ENCODE assay signal across 8 cellular contexts in the genomic region with DNA sequence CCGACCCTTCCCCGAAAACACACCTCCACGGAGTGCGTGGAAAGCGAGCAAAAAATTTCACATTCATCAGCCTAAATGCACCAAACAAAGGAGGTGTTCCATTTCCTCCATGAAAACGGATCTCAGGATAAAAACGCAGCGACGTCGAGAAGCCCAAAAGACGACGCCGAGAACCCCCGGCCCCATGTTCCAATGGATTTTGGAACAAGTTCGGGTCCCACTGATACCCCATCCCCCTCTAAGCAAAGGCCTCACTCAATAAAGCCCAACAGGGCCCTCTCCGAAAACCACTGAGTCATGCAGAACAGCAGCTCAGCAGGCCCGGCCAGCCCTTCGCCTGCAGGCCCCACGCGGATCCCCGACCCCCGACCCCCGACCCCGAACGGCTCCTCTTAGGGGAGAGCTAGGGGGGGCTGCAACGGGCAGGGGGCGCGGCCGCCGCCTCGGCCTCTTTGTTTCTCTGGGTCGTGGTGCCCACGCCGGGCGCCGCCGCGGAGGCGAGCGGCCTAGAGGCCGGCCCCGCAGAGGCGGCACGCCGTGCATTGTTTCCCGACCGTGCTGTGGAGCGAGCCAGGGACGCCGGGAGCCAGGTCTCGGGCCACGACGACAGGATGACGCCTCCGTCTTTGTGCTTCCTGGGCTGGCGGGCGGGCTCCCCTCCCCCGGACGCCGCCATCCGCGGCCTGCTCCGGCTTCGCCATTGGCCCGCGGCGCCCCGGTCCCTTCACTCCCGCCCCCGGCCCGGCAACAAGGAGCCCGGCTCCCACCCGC. TPM values are rescaled to one million over a fixed set of nuclear protein-coding genes. Genes with fewer than 3 reads are reported as not detected.
A peak's percentile ranks its signal among the peaks of the same experiment; 100 is the strongest.
DNase-seq lines count a peak whose midpoint lies in the region; ATAC-seq lines count a peak whose summit lies in the region.

No MANE protein-coding gene starts in this region.

- no peaks in the 10 kb centered on the region for H3K36me3 ChIP-seq in aorta (ENCODE audit: control insufficient read depth in 1 of 2, insufficient read depth in 2 of 2, low read length in 1 of 2)

- under 1% methylated on average over 73 of the region's 73 CpGs for WGBS in right cardiac atrium
- WGBS in aorta, 2 donors: 1% methylated on average over 56 to 73 of the region's 73 CpGs

- intact Hi-C loops in right cardiac atrium (cut with DNase I): loop anchor here in 2 of 4 donors (2.0 to 10.0 kb wide), 2 partner anchors 213 to 221 kb away; no protein-coding TSS in a partner anchor
- intact Hi-C loops in aorta (cut with DNase I): loop anchor here in 1 of 2 donors (5.0 kb wide), 1 partner anchor 218 kb away; no protein-coding TSS in a partner anchor

- H3K9me3 ChIP-seq in right cardiac atrium (ENCODE audit: control insufficient read depth, low read length): no peaks in the 10 kb centered on the region
- H3K9me3 ChIP-seq in aorta (ENCODE audit: control insufficient read depth, low read length): no peaks in the 10 kb centered on the region

- peak; percentile 34 for DNase-seq in DMS153 treated with DMSO at 0.1 percent for 48 hours (lab: John Stamatoyannopoulos, UW; ENCODE audit: unreplicated experiment)
- peak; percentile 14 for DNase-seq in HK-2 (ENCODE audit: unreplicated experiment)
- peak; percentile 66 for DNase-seq in T follicular helper cell (ENCODE audit: low read depth)
- peak in 51 of 56 donors; percentile 3 to 75 (median 45) for DNase-seq in amygdala (lab: John Stamatoyannopoulos, UW)
- peak; percentile 81 to 90 (median 89) for DNase-seq in right cardiac atrium
- DNase-seq in putamen (ENCODE audit: low spot score): peak; percentile 62
- DNase-seq in aorta: peak; percentile 80 to 88

- ATAC-seq in GM19463 (IDR thresholded peaks at IDR 0.05; ENCODE audit: unreplicated experiment): peak; percentile 32
- peak; percentile 40 to 55 for ATAC-seq in right cardiac atrium
- ATAC-seq in aorta (ENCODE audit: low FRiP score): peak; percentile 42

- H3K4me3 ChIP-seq in right cardiac atrium (ENCODE audit: low read length) (peak overlapping the region; percentile 91), aorta (ENCODE audit: low read length in 2 of 2) (peak overlapping the region; percentile 89 to 95)

- H3K27ac ChIP-seq in right cardiac atrium (ENCODE audit: low read length) (peak overlapping the region; percentile 100), aorta (ENCODE audit: low read depth in 1 of 2, low read length in 2 of 2) (peak overlapping the region; percentile 96 to 98)

- H3K4me1 ChIP-seq in right cardiac atrium (ENCODE audit: control insufficient read depth, insufficient read depth, low read length) (no peaks in the 10 kb centered on the region), aorta (ENCODE audit: control insufficient read depth in 1 of 2, insufficient read depth in 2 of 2, low read length in 2 of 2) (peaks cover 0 to 6% of the 10 kb centered on the region in 2 donors)

- H3K27me3 ChIP-seq in right cardiac atrium (ENCODE audit: control insufficient read depth, insufficient read depth) (no peaks in the 10 kb centered on the region), aorta (ENCODE audit: control insufficient read depth in 1 of 2, insufficient read depth in 2 of 2, low read length in 1 of 2) (no peaks in the 10 kb centered on the region)

RNA-seq across cellular contexts. Expression of gene ZFAND5, which starts 0.9 kb away (rescaled TPM):
- total RNA-seq in right cardiac atrium: 100 to 1,000 TPM; 148 to 219 (median 169) TPM
- 185 TPM for polyA plus RNA-seq in right cardiac atrium
- 100 to 1,000 TPM; 138 to 205 TPM for total RNA-seq in aorta
- 100 to 1,000 TPM in 1 of 2 donors, 10 to 100 TPM in 1; 79.4 to 147 TPM for polyA plus RNA-seq in aorta

Comparison
In these comparisons a context has a peak if more than half of its experiments do, and no peak if none do; other contexts are left out.
1. Peak in every context shown above with its lines: DNase-seq, ATAC-seq, H3K4me3 ChIP-seq and H3K27ac ChIP-seq.
2. DNase-seq: peak in every context shown above with its lines; median percentile 89 in right cardiac atrium; 84 in aorta; 66 in T follicular helper cell; 62 in putamen; 45 in amygdala; 34 in DMS153 treated with DMSO at 0.1 percent for 48 hours; 14 in HK-2.